In genomic region chr9:94639045-94639995, GRCh38 we compare ENCODE assay signal across 8 cellular contexts. TPM values are rescaled to one million over a fixed set of nuclear protein-coding genes. Genes with fewer than 3 reads are reported as not detected.
DNase-seq lines count a peak whose midpoint lies in the region; ATAC-seq and TF ChIP-seq lines count a peak whose summit lies in the region.

FBP1 (minus strand) TSS chr9:94639518; CDS start chr9:94639310, 208 bp downstream.

- H3K9me3 ChIP-seq in CD8-positive, alpha-beta T cell (ENCODE audit: low read length), result no peaks in the 10 kb centered on the region
- peaks cover 0 to 2% of the 10 kb centered on the region in 2 donors for H3K9me3 ChIP-seq in lung (ENCODE audit: control insufficient read depth in 2 of 2, insufficient read depth in 1 of 2, low read length in 1 of 2)

- H3K4me1 Mint-ChIP-seq in CD8-positive, alpha-beta T cell (ENCODE audit: low read depth), result peaks cover 16% of the 10 kb centered on the region
- peaks cover 18% of the 10 kb centered on the region for H3K4me1 Mint-ChIP-seq in activated B cell treated with CpG ODN at 0.5 μM for 24 hours

- H3K9me3 Mint-ChIP-seq in CD8-positive, alpha-beta T cell, result no peaks in the 10 kb centered on the region
- no peaks in the 10 kb centered on the region for H3K9me3 Mint-ChIP-seq in activated B cell treated with CpG ODN at 0.5 μM for 24 hours

- CTCF ChIA-PET in CD8-positive, alpha-beta T cell (lab: Charles Lee), result interaction anchor here (2.0 kb wide), 1 partner anchor 42 kb away, joined by 8 read pairs; no protein-coding TSS in a partner anchor
- CTCF ChIA-PET in activated B cell treated with CpG ODN at 0.5 μM for 24 hours (lab: Charles Lee), result interaction anchor here (0.7 kb wide), 1 partner anchor 10 kb away, joined by 3 read pairs; no protein-coding TSS in a partner anchor

- peaks cover 7% of the 10 kb centered on the region for H3K36me3 Mint-ChIP-seq in CD8-positive, alpha-beta T cell
- peaks cover 2% of the 10 kb centered on the region for H3K36me3 Mint-ChIP-seq in activated B cell treated with CpG ODN at 0.5 μM for 24 hours (ENCODE audit: low read depth)

- H3K27ac ChIP-seq in CD8-positive, alpha-beta T cell (ENCODE audit: low read depth, low read length), result peak within 1 kb of the TSS; percentile 30
- H3K27ac ChIP-seq in coronary artery (peak within 1 kb of the TSS in 1 of 2 donors; percentile 65), lung (ENCODE audit: low read depth in 1 of 2, low read length in 1 of 2) (peak within 1 kb of the TSS in 1 of 2 donors; percentile 83)

- peak within 1 kb of the TSS; percentile 94 for H3K4me3 Mint-ChIP-seq in CD8-positive, alpha-beta T cell
- peak within 1 kb of the TSS; percentile 96 for H3K4me3 Mint-ChIP-seq in activated B cell treated with CpG ODN at 0.5 μM for 24 hours

- peaks cover 17% of the 10 kb centered on the region for H3K4me1 ChIP-seq in CD8-positive, alpha-beta T cell (ENCODE audit: insufficient read depth, low read length)
- peaks cover 0 to 10% of the 10 kb centered on the region in 2 donors for H3K4me1 ChIP-seq in lung (ENCODE audit: control insufficient read depth in 2 of 2, insufficient read depth in 2 of 2, low read length in 2 of 2)

- peak; percentile 75 for ATAC-seq in CD8-positive, alpha-beta T cell
- ATAC-seq in HG02852 (IDR thresholded peaks at IDR 0.05; ENCODE audit: unreplicated experiment) (peak; percentile 55), activated B cell treated with CpG ODN at 0.5 μM for 24 hours (ENCODE audit: low read depth) (peak; percentile 82), lung (ENCODE audit: insufficient read depth, low FRiP score) (peak; percentile 75), HG02981 (IDR thresholded peaks at IDR 0.05; ENCODE audit: unreplicated experiment) (no peak)

- WGBS in lung, 2 donors, result 4% methylated on average over 59 to 80 of the region's 80 CpGs

- peak within 1 kb of the TSS; percentile 79 for H3K4me3 ChIP-seq in CD8-positive, alpha-beta T cell (ENCODE audit: low read depth, low read length)
- H3K4me3 ChIP-seq in coronary artery (peak within 1 kb of the TSS; percentile 90), lung (peak within 1 kb of the TSS; percentile 54)

- POLR2A ChIA-PET in CD8-positive, alpha-beta T cell (lab: Charles Lee), result interaction anchor here (0.6 to 2.7 kb wide), 3 partner anchors 18 to 30 kb away, joined by 3 to 15 read pairs (median 4); no protein-coding TSS in a partner anchor
- POLR2A ChIA-PET in activated B cell treated with CpG ODN at 0.5 μM for 24 hours (lab: Charles Lee), result interaction anchor here (0.5 to 1.7 kb wide), 8 partner anchors 13 to 1236 kb away, joined by 3 to 9 read pairs (median 4); partner anchors contain the start of gene ERCC6L2

- intact Hi-C loops in CD8-positive, alpha-beta T cell (cut with DNase I, micrococcal nuclease), result no loop called here
- intact Hi-C loops in activated B cell treated with CpG ODN at 0.5 μM for 24 hours (cut with micrococcal nuclease), result loop anchor here (1.0 kb wide), 2 partner anchors 17 to 87 kb away; partner anchors contain the start of gene AOPEP

- peak within 1 kb of the TSS; percentile 86 for H3K27ac Mint-ChIP-seq in CD8-positive, alpha-beta T cell
- peak within 1 kb of the TSS; percentile 68 for H3K27ac Mint-ChIP-seq in activated B cell treated with CpG ODN at 0.5 μM for 24 hours

- no peaks in the 10 kb centered on the region for H3K36me3 ChIP-seq in CD8-positive, alpha-beta T cell (ENCODE audit: insufficient read depth, low read length)
- H3K36me3 ChIP-seq in lung (ENCODE audit: control insufficient read depth in 2 of 2, insufficient read depth in 2 of 2, low read length in 2 of 2), result no peaks in the 10 kb centered on the region

- H3K27me3 Mint-ChIP-seq in CD8-positive, alpha-beta T cell (ENCODE audit: low read depth), result peaks cover under 1% of the 10 kb centered on the region
- peaks cover 5% of the 10 kb centered on the region for H3K27me3 Mint-ChIP-seq in activated B cell treated with CpG ODN at 0.5 μM for 24 hours

- no peaks in the 10 kb centered on the region for H3K27me3 ChIP-seq in CD8-positive, alpha-beta T cell (ENCODE audit: insufficient read depth, low read length)
- H3K27me3 ChIP-seq in lung (ENCODE audit: control insufficient read depth, insufficient read depth), result no peaks in the 10 kb centered on the region

- TF ChIP-seq CTCF in CD8-positive, alpha-beta T cell (IDR thresholded peaks at IDR 0.05), result no peak
- TF ChIP-seq CTCF in activated B cell treated with CpG ODN at 0.5 μM for 24 hours (IDR thresholded peaks at IDR 0.05) (no peak), coronary artery (IDR thresholded peaks at IDR 0.05) (no peak), lung (IDR thresholded peaks at IDR 0.05; ENCODE audit: control extremely low read depth, extremely low read depth) (no peak)

- DNase-seq in CD8-positive, alpha-beta T cell, result peak in 6 of 7 experiments; percentile 30 to 62 (median 40)
- DNase-seq in activated B cell treated with CpG ODN at 0.5 μM for 24 hours (peak; percentile 55), coronary artery (ENCODE audit: low spot score) (no peak), lung (ENCODE audit: low spot score) (peak; percentile 77), RKO (ENCODE audit: low spot score) (no peak)
- DNase-seq in stimulated activated CD8-positive, alpha-beta memory T cell treated with anti-CD3 and anti-CD28 coated beads, Interleukin-4, amount 100 ng/mL, for 48 hours, result peak; percentile 58

RNA-seq across cellular contexts. Expression of gene FBP1, which starts in this region (rescaled TPM):
- 1 to 10 TPM; 2.2 to 2.7 TPM for total RNA-seq in CD8-positive, alpha-beta T cell
- total RNA-seq in activated B cell treated with CpG ODN at 0.5 μM for 24 hours (0.80 and 1.2 TPM in 2 replicates), lung (100 to 1,000 TPM in 1 of 2 donors, 10 to 100 TPM in 1; 17.1 to 238 TPM)
- 100 to 1,000 TPM in 1 of 2 donors, 10 to 100 TPM in 1; 69.3 to 259 TPM for polyA plus RNA-seq in lung

Comparison
In these comparisons a context has a peak if more than half of its experiments do, and no peak if none do; other contexts are left out.
1. DNase-seq: peak in CD8-positive, alpha-beta T cell (6 of 7), activated B cell treated with CpG ODN at 0.5 μM for 24 hours (single experiment), lung (single experiment) and stimulated activated CD8-positive, alpha-beta memory T cell treated with anti-CD3 and anti-CD28 coated beads, Interleukin-4, amount 100 ng/mL, for 48 hours (single experiment); none in coronary artery (single experiment) and RKO (single experiment).
2. Peak in every context shown above with its lines, with median percentiles within 50 percentile points of each other: H3K4me3 ChIP-seq.